7 cellular contexts compared by ENCODE assay signal in the genomic region with DNA sequence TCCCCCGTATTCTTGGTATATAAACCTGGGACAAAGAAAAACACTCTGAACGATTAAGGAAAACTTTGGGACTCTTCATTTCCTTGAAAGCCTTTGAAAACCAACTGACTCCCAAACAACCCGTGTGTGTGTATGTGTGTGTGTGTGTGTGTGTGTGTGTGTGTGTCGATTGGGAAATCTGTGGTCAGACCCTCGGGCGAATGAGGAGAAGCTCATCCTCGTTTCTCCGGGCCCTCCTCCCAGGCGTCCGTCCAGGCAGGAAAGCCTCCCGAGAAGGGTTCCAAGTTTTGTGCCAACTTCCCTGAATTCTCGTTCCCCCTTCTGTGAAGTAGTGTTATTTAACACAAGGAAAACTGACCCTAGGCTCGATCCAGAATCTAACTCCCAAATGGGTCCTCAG.
DNase-seq lines count a peak whose midpoint lies in the region; ATAC-seq, FAIRE-seq and TF ChIP-seq lines count a peak whose summit lies in the region.
"Not testable (repeated sequence)": the region's sequence is repeated elsewhere in the genome, so short reads cannot be mapped to it uniquely, and the experiment has no call there.

No MANE protein-coding gene starts in this region.

- not testable (repeated sequence) for H3K9me3 ChIP-seq in astrocyte (ENCODE audit: insufficient read depth, low read depth, low read length); right lobe of liver; suprapubic skin

- no CpG with 5 or more reads among the region's 13 CpGs for WGBS in right lobe of liver (ENCODE audit: insufficient coverage, low coverage, low lambda C conversion rate, missing lambda C conversion rate)
- WGBS in suprapubic skin = no CpG with 5 or more reads among the region's 13 CpGs

- intact Hi-C loops in Right ventricle myocardium superior (cut with DNase I); right lobe of liver (cut with DNase I); posterior vena cava (cut with DNase I): not testable (repeated sequence)

- TF ChIP-seq POLR2A in right lobe of liver (IDR thresholded peaks at IDR 0.05); suprapubic skin (IDR thresholded peaks at IDR 0.05): not testable (repeated sequence)

- not testable (repeated sequence) for H3K4me3 ChIP-seq in astrocyte (ENCODE audit: insufficient read depth, low read depth, low read length); right lobe of liver; suprapubic skin

- not testable (repeated sequence) for TF ChIP-seq CTCF in astrocyte (IDR thresholded peaks at IDR 0.05; ENCODE audit: insufficient read depth, low read depth, low read length); right lobe of liver (IDR thresholded peaks at IDR 0.05); suprapubic skin (IDR thresholded peaks at IDR 0.05)

- H3K4me3 Mint-ChIP-seq in astrocyte (ENCODE audit: unreplicated experiment) = not testable (repeated sequence)

- DNase-seq in M059J (ENCODE audit: low read depth) = peak; percentile 68
- peak; percentile 60 for DNase-seq in astrocyte (ENCODE audit: low read depth)
- peak; percentile 1 for DNase-seq in ecto neural progenitor cell (ENCODE audit: low spot score)
- DNase-seq in Right ventricle myocardium superior = peak; percentile 37
- peak in 2 of 3 donors; percentile 18 to 36 for DNase-seq in right lobe of liver
- peak; percentile 80 for DNase-seq in posterior vena cava (ENCODE audit: low spot score)
- peak; percentile 72 to 82 for DNase-seq in suprapubic skin (ENCODE audit: low spot score in 2 of 2)

- FAIRE-seq in astrocyte (lab: Jason Lieb, UNC) = not testable (repeated sequence)

- not testable (repeated sequence) for H3K79me2 ChIP-seq in astrocyte (ENCODE audit: insufficient read depth, low read length)

- not testable (repeated sequence) for H3K4me2 ChIP-seq in astrocyte (ENCODE audit: low read length)

- not testable (repeated sequence) for H3K9ac ChIP-seq in astrocyte (ENCODE audit: low read length)

- TF ChIP-seq EP300 in suprapubic skin (IDR thresholded peaks at IDR 0.05) = not testable (repeated sequence)

- not testable (repeated sequence) for H3K27me3 Mint-ChIP-seq in astrocyte (ENCODE audit: low read depth, unreplicated experiment)

- H3K27me3 ChIP-seq in astrocyte (ENCODE audit: insufficient read depth, low read length); right lobe of liver; suprapubic skin: not testable (repeated sequence)

- not testable (repeated sequence) for H3K27ac Mint-ChIP-seq in astrocyte (ENCODE audit: unreplicated experiment)

- H3K9me3 Mint-ChIP-seq in astrocyte (ENCODE audit: unreplicated experiment) = not testable (repeated sequence)

- ATAC-seq in Right ventricle myocardium superior (ENCODE audit: poor library complexity) (peak; percentile 33), right lobe of liver (peak in 1 of 4 donors; percentile 34)

- not testable (repeated sequence) for H3K4me1 Mint-ChIP-seq in astrocyte (ENCODE audit: low read depth, unreplicated experiment)

- not testable (repeated sequence) for H3K36me3 Mint-ChIP-seq in astrocyte (ENCODE audit: low read depth, unreplicated experiment)

- H3K4me1 ChIP-seq in astrocyte (ENCODE audit: insufficient read depth, low read length); right lobe of liver; suprapubic skin: not testable (repeated sequence)

- not testable (repeated sequence) for H4K20me1 ChIP-seq in astrocyte (ENCODE audit: insufficient read depth, low read length)

- not testable (repeated sequence) for H3K36me3 ChIP-seq in astrocyte (ENCODE audit: insufficient read depth, low read length); right lobe of liver; suprapubic skin

- not testable (repeated sequence) for H2AFZ ChIP-seq in astrocyte (ENCODE audit: low read depth, low read length)

- H3K27ac ChIP-seq in astrocyte (ENCODE audit: low read depth, low read length); right lobe of liver; suprapubic skin: not testable (repeated sequence)

Comparison
In these comparisons a context has a peak if more than half of its experiments do, and no peak if none do; other contexts are left out.
1. DNase-seq: peak in every context shown above with its lines; median percentile 80 in posterior vena cava; 77 in suprapubic skin; 68 in M059J; 60 in astrocyte; 37 in Right ventricle myocardium superior; 27 in right lobe of liver; 1 in ecto neural progenitor cell.